1 cellular context compared by ENCODE assay signal in the genomic region with DNA sequence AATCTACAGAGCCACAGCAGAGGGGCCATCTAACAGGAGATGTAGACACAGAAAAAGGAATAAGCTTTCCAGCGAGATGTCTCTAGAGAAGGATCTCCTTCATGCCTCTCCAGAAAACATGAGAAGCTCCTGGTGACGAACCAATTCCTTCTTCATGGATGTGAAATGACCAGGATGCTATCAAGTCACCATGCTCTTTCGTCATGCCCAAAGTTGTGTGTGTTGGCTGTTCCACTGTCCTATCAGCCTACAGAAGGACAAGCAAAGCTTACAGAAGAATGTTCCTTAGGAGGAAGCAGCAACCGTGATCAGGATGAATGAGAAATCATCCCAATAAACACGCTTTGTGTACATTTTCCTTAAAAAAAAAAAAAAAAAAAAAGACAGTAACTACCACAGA.
TF ChIP-seq lines count a peak whose summit lies in the region.

No MANE protein-coding gene starts in this region.

TF ChIP-seq in IMR-90, 13 proteins besides CTCF, POLR2A, EP300 and RAD21:
- TF ChIP-seq NFE2L2 (IDR thresholded peaks at IDR 0.05; ENCODE audit: low read depth, low read length) (no peak), MAZ (IDR thresholded peaks at IDR 0.05; ENCODE audit: borderline replicate concordance, low read depth, low read length) (no peak), FOS (IDR thresholded peaks at IDR 0.05; ENCODE audit: low read depth, low read length) (no peak), SMC3 (IDR thresholded peaks at IDR 0.05; ENCODE audit: low read depth, low read length) (no peak), MXI1 (IDR thresholded peaks at IDR 0.05; ENCODE audit: borderline replicate concordance, low read depth, low read length) (no peak), CHD1 (IDR thresholded peaks at IDR 0.05; ENCODE audit: low read depth, low read length) (no peak), RFX5 (IDR thresholded peaks at IDR 0.05; ENCODE audit: low read depth, low read length) (no peak), RCOR1 (IDR thresholded peaks at IDR 0.05; ENCODE audit: insufficient replicate concordance, low read length) (no peak), MAFK (IDR thresholded peaks at IDR 0.05; ENCODE audit: low read depth, low read length) (no peak), CEBPB (IDR thresholded peaks at IDR 0.05; ENCODE audit: low read depth, low read length) (no peak), BHLHE40 (IDR thresholded peaks at IDR 0.05; ENCODE audit: low read depth, low read length) (no peak)
- TF ChIP-seq, protein P1, sequence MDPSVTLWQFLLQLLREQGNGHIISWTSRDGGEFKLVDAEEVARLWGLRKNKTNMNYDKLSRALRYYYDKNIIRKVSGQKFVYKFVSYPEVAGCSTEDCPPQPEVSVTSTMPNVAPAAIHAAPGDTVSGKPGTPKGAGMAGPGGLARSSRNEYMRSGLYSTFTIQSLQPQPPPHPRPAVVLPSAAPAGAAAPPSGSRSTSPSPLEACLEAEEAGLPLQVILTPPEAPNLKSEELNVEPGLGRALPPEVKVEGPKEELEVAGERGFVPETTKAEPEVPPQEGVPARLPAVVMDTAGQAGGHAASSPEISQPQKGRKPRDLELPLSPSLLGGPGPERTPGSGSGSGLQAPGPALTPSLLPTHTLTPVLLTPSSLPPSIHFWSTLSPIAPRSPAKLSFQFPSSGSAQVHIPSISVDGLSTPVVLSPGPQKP (IDR thresholded peaks at IDR 0.05; ENCODE audit: borderline replicate concordance, low read depth, low read length), result no peak
- TF ChIP-seq, protein P2, sequence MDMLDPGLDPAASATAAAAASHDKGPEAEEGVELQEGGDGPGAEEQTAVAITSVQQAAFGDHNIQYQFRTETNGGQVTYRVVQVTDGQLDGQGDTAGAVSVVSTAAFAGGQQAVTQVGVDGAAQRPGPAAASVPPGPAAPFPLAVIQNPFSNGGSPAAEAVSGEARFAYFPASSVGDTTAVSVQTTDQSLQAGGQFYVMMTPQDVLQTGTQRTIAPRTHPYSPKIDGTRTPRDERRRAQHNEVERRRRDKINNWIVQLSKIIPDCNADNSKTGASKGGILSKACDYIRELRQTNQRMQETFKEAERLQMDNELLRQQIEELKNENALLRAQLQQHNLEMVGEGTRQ (IDR thresholded peaks at IDR 0.05; ENCODE audit: low read depth, low read length), result no peak
